In the genomic region with DNA sequence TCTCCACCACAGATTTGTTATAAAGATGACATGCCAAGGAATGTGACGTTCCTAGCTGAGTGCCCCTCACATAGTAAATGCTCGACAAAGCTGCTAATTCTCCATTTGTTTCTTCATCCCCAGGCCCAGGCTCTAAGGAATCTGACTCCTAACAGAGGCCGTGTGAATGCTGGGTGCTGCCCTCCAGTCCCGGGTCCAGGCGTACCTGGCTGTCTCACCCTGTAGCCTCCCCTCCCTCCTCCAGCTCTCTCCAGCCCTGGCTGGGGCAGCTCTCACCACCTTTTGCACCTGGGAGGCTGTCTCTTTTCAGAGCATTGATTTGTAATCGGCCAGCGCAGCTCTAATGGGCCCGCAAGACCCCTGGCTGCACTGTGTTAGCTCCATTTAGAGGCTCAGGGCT, we compare ENCODE assay signal across 36 cellular contexts. TPM values are rescaled to one million over a fixed set of nuclear protein-coding genes. Genes with fewer than 3 reads are reported as not detected.
"Had no signal": no experiment of that assay in that cellular context is flagged by ENCODE, and none has a peak within 500 bp of the region (broad histone marks: within the 10 kb centered on the region; RNA-seq: fewer than 3 reads in every experiment).

No MANE protein-coding gene starts in this region.

- H3K36me3 ChIP-seq: ascending aorta, breast epithelium, cardiac muscle cell, esophagus muscularis mucosa, gastrocnemius medialis, WERI-Rb-1 had no signal

- DNase-seq: activated B cell treated with CpG ODN at 0.5 μM for 24 hours; activated CD4-positive, alpha-beta memory T cell treated with anti-CD3 and anti-CD28 coated beads for 36 hours; activated CD4-positive, alpha-beta T cell treated with anti-CD3 and anti-CD28 coated beads for 48 hours; activated CD8-positive, alpha-beta memory T cell treated with anti-CD3 and anti-CD28 coated beads, Interleukin-2, amount 10 ng/mL, durations not matched to agents 7 days and 5 days; activated CD8-positive, alpha-beta memory T cell treated with anti-CD3 and anti-CD28 coated beads, Interleukin-2, amount 50 U/mL, for 4 hours; activated CD8-positive, alpha-beta T cell treated with anti-CD3 and anti-CD28 coated beads, Interleukin-2, amount 10 ng/mL, durations not matched to agents 7 days and 5 days; activated effector memory CD4-positive, alpha-beta T cell treated with anti-CD3 and anti-CD28 coated beads, Interleukin-2, amount 50 U/mL, for 16 hours; activated naive CD4-positive, alpha-beta T cell treated with anti-CD3 and anti-CD28 coated beads for 36 hours; activated naive CD8-positive, alpha-beta T cell treated with anti-CD3 and anti-CD28 coated beads, Interleukin-2, amount 10 ng/mL, durations not matched to agents 7 days and 5 days; activated T-cell treated with anti-CD3 and anti-CD28 coated beads, Interleukin-2, amount 50 U/mL, for 1 hour; activated T-cell treated with anti-CD3 and anti-CD28 coated beads, Interleukin-2, amount 50 U/mL, for 48 hours; central memory CD4-positive, alpha-beta T cell; cerebellar nuclear complex; dorsolateral prefrontal cortex; effector memory CD4-positive, alpha-beta T cell; erythroblast; foreskin keratinocyte; gastrocnemius medialis; glutamatergic neuron; T-helper 1 cell; T-helper 17 cell; T1000; WERI-Rb-1 had no signal

- H3K4me1 Mint-ChIP-seq: activated B cell treated with CpG ODN at 0.5 μM for 24 hours; activated CD8-positive, alpha-beta memory T cell treated with anti-CD3 and anti-CD28 coated beads, Interleukin-2, amount 10 ng/mL, durations not matched to agents 7 days and 5 days; activated naive CD4-positive, alpha-beta T cell treated with anti-CD3 and anti-CD28 coated beads, Interleukin-2, amount 50 U/mL, for 24 hours; activated naive CD8-positive, alpha-beta T cell treated with anti-CD3 and anti-CD28 coated beads, Interleukin-2, amount 10 ng/mL, durations not matched to agents 7 days and 5 days; brain had no signal

- H3K9me3 Mint-ChIP-seq: activated naive CD4-positive, alpha-beta T cell treated with anti-CD3 and anti-CD28 coated beads for 36 hours; activated naive CD4-positive, alpha-beta T cell treated with anti-CD3 and anti-CD28 coated beads, Interleukin-2, amount 50 U/mL, for 24 hours; activated naive CD8-positive, alpha-beta T cell treated with anti-CD3 and anti-CD28 coated beads, Interleukin-2, amount 10 ng/mL, durations not matched to agents 7 days and 5 days; activated T-helper 1 cell treated with anti-CD3 and anti-CD28 coated beads, Interleukin-12 subunit alpha, Interleukin-12 subunit beta, Interleukin-2, Interleukin-4 antibody, amounts not matched to agents 30 ng/mL and 10 ng/mL and 1 ng/mL, durations not matched to agents 14 hours and 24 hours and 36 hours; activated T-helper 2 cell treated with anti-CD3 and anti-CD28 coated beads, Interferon-gamma antibody, Interleukin-2, Interleukin-4, amounts not matched to agents 10 μg/mL and 5 μg/mL and 100 μg/mL, durations not matched to agents 14 hours and 24 hours and 36 hours; dendritic cell treated with granulocyte-macrophage colony-stimulating factor and Interleukin-4, amounts not matched to agents 40 ng/mL and 50 ng/mL, for 4 days; T-helper 2 cell treated with Interferon-gamma antibody and Interleukin-4, amounts not matched to agents 5 μg/mL and 100 μg/mL, for 36 hours had no signal

- H3K27ac ChIP-seq: ascending aorta, breast epithelium, cardiac muscle cell, coronary artery, dorsolateral prefrontal cortex, esophagus muscularis mucosa, foreskin keratinocyte, gastrocnemius medialis, WERI-Rb-1 had no signal

- H3K4me3 Mint-ChIP-seq: activated B cell treated with CpG ODN at 0.5 μM for 24 hours; activated CD4-positive, alpha-beta memory T cell treated with anti-CD3 and anti-CD28 coated beads for 36 hours; activated CD8-positive, alpha-beta memory T cell treated with anti-CD3 and anti-CD28 coated beads, Interleukin-2, amount 10 ng/mL, durations not matched to agents 7 days and 5 days; activated CD8-positive, alpha-beta T cell treated with anti-CD3 and anti-CD28 coated beads, Interleukin-2, amount 10 ng/mL, durations not matched to agents 7 days and 5 days; activated naive CD4-positive, alpha-beta T cell treated with anti-CD3 and anti-CD28 coated beads for 36 hours; activated naive CD4-positive, alpha-beta T cell treated with anti-CD3 and anti-CD28 coated beads, Interleukin-2, amount 50 U/mL, for 24 hours; activated naive CD8-positive, alpha-beta T cell treated with anti-CD3 and anti-CD28 coated beads, Interleukin-2, amount 10 ng/mL, durations not matched to agents 7 days and 5 days; activated T-helper 1 cell treated with anti-CD3 and anti-CD28 coated beads, Interleukin-12 subunit alpha, Interleukin-12 subunit beta, Interleukin-2, Interleukin-4 antibody, amounts not matched to agents 30 ng/mL and 10 ng/mL and 1 ng/mL, durations not matched to agents 14 hours and 24 hours and 36 hours; brain; dendritic cell treated with granulocyte-macrophage colony-stimulating factor and Interleukin-4, amounts not matched to agents 40 ng/mL and 50 ng/mL, for 4 days; T-helper 17 cell; T-helper 2 cell treated with Interferon-gamma antibody and Interleukin-4, amounts not matched to agents 5 μg/mL and 100 μg/mL, for 36 hours had no signal

- H3K4me1 ChIP-seq: ascending aorta, breast epithelium, esophagus muscularis mucosa, foreskin keratinocyte, gastrocnemius medialis had no signal

- ATAC-seq: activated CD4-positive, CD25-positive, alpha-beta regulatory T cell treated with anti-CD3 and anti-CD28 coated beads, Interleukin-2, amount 50 U/mL, for 24 hours; activated CD8-positive, alpha-beta memory T cell treated with anti-CD3 and anti-CD28 coated beads, Interleukin-2, amount 10 ng/mL, durations not matched to agents 7 days and 5 days; activated CD8-positive, alpha-beta T cell treated with anti-CD3 and anti-CD28 coated beads, Interleukin-2, amount 10 ng/mL, durations not matched to agents 7 days and 5 days; foreskin keratinocyte; gastrocnemius medialis; T-helper 17 cell had no signal

- H3K27ac Mint-ChIP-seq: activated B cell treated with CpG ODN at 0.5 μM for 24 hours; activated CD4-positive, alpha-beta memory T cell treated with anti-CD3 and anti-CD28 coated beads for 36 hours; activated CD8-positive, alpha-beta memory T cell treated with anti-CD3 and anti-CD28 coated beads, Interleukin-2, amount 10 ng/mL, durations not matched to agents 7 days and 5 days; activated CD8-positive, alpha-beta T cell treated with anti-CD3 and anti-CD28 coated beads, Interleukin-2, amount 10 ng/mL, durations not matched to agents 7 days and 5 days; activated naive CD4-positive, alpha-beta T cell treated with anti-CD3 and anti-CD28 coated beads for 36 hours; activated naive CD4-positive, alpha-beta T cell treated with anti-CD3 and anti-CD28 coated beads, Interleukin-2, amount 50 U/mL, for 24 hours; activated naive CD8-positive, alpha-beta T cell treated with anti-CD3 and anti-CD28 coated beads, Interleukin-2, amount 10 ng/mL, durations not matched to agents 7 days and 5 days; activated T-helper 1 cell treated with anti-CD3 and anti-CD28 coated beads, Interleukin-12 subunit alpha, Interleukin-12 subunit beta, Interleukin-2, Interleukin-4 antibody, amounts not matched to agents 30 ng/mL and 10 ng/mL and 1 ng/mL, durations not matched to agents 14 hours and 24 hours and 36 hours; activated T-helper 2 cell treated with anti-CD3 and anti-CD28 coated beads, Interferon-gamma antibody, Interleukin-2, Interleukin-4, amounts not matched to agents 10 μg/mL and 5 μg/mL and 100 μg/mL, durations not matched to agents 14 hours and 24 hours and 36 hours; dendritic cell treated with granulocyte-macrophage colony-stimulating factor and Interleukin-4, amounts not matched to agents 40 ng/mL and 50 ng/mL, for 4 days; T-helper 17 cell; T-helper 2 cell treated with Interferon-gamma antibody and Interleukin-4, amounts not matched to agents 5 μg/mL and 100 μg/mL, for 36 hours had no signal

- H3K27me3 Mint-ChIP-seq: activated CD8-positive, alpha-beta memory T cell treated with anti-CD3 and anti-CD28 coated beads, Interleukin-2, amount 10 ng/mL, durations not matched to agents 7 days and 5 days; activated naive CD8-positive, alpha-beta T cell treated with anti-CD3 and anti-CD28 coated beads, Interleukin-2, amount 10 ng/mL, durations not matched to agents 7 days and 5 days had no signal

- H3K27me3 ChIP-seq: ascending aorta, cardiac muscle cell, foreskin keratinocyte had no signal

- H3K4me3 ChIP-seq: ascending aorta, breast epithelium, cardiac muscle cell, coronary artery, dorsolateral prefrontal cortex, esophagus muscularis mucosa, gastrocnemius medialis had no signal

- H3K9me3 ChIP-seq: ascending aorta, breast epithelium, esophagus muscularis mucosa, gastrocnemius medialis had no signal

- H3K36me3 Mint-ChIP-seq: activated CD4-positive, alpha-beta memory T cell treated with anti-CD3 and anti-CD28 coated beads for 36 hours; activated CD8-positive, alpha-beta memory T cell treated with anti-CD3 and anti-CD28 coated beads, Interleukin-2, amount 10 ng/mL, durations not matched to agents 7 days and 5 days; activated naive CD4-positive, alpha-beta T cell treated with anti-CD3 and anti-CD28 coated beads, Interleukin-2, amount 50 U/mL, for 24 hours; activated naive CD8-positive, alpha-beta T cell treated with anti-CD3 and anti-CD28 coated beads, Interleukin-2, amount 10 ng/mL, durations not matched to agents 7 days and 5 days; brain had no signal

RNA-seq across cellular contexts. Expression of a gene that starts 11.2 kb away (rescaled TPM):
- total RNA-seq: activated B cell treated with CpG ODN at 0.5 μM for 24 hours; activated CD4-positive, alpha-beta memory T cell treated with anti-CD3 and anti-CD28 coated beads for 36 hours; activated CD8-positive, alpha-beta memory T cell treated with anti-CD3 and anti-CD28 coated beads for 36 hours; activated CD8-positive, alpha-beta memory T cell treated with anti-CD3 and anti-CD28 coated beads, Interleukin-2, amount 10 ng/mL, durations not matched to agents 7 days and 5 days; activated CD8-positive, alpha-beta T cell treated with anti-CD3 and anti-CD28 coated beads, Interleukin-2, amount 10 ng/mL, durations not matched to agents 7 days and 5 days; activated naive CD4-positive, alpha-beta T cell treated with anti-CD3 and anti-CD28 coated beads for 36 hours; activated naive CD8-positive, alpha-beta T cell treated with anti-CD3 and anti-CD28 coated beads, Interleukin-2, amount 10 ng/mL, durations not matched to agents 7 days and 5 days; activated T-helper 1 cell treated with anti-CD3 and anti-CD28 coated beads, Interleukin-12 subunit alpha, Interleukin-12 subunit beta, Interleukin-2, Interleukin-4 antibody, amounts not matched to agents 30 ng/mL and 10 ng/mL and 1 ng/mL, durations not matched to agents 14 hours and 24 hours and 36 hours; activated T-helper 2 cell treated with anti-CD3 and anti-CD28 coated beads, Interferon-gamma antibody, Interleukin-2, Interleukin-4, amounts not matched to agents 10 μg/mL and 5 μg/mL and 100 μg/mL, durations not matched to agents 14 hours and 24 hours and 36 hours; ascending aorta; cardiac muscle cell; esophagus muscularis mucosa; foreskin keratinocyte; T-helper 17 cell had no signal
- polyA plus RNA-seq: cardiac muscle cell, foreskin keratinocyte had no signal
